In the genomic region with DNA sequence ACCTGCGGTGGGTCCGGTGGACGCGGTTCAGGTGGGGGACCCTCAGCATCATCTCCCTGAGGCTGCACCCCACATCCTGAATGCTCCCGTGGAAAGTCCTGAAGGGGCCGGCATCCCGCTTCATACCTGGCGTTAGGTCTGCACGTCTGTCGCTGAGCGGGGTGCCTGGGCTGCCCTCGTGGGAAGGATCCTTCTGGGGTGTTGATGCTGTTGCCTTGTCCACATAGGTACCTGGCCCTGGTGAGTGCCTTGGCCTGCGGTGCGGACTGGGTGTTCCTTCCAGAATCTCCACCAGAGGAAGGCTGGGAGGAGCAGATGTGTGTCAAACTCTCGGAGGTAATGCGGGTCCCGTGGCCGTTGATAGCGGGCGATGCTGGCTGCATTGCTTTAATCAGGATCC, we compare ENCODE assay signal across 1 cellular context.
TF ChIP-seq lines count a peak whose summit lies in the region.

No MANE protein-coding gene starts in this region.

TF ChIP-seq in H1, 55 proteins besides CTCF, POLR2A, EP300 and RAD21:
- no peak for TF ChIP-seq POLR2AphosphoS5 (IDR thresholded peaks at IDR 0.05; ENCODE audit: low read depth, low read length)
- TF ChIP-seq RXRA (IDR thresholded peaks at IDR 0.05; ENCODE audit: insufficient read depth, low read depth, low read length), result no peak
- TF ChIP-seq RFX5 (IDR thresholded peaks at IDR 0.05; ENCODE audit: borderline replicate concordance, low read depth, low read length), result no peak
- no peak for TF ChIP-seq HDAC2 (IDR thresholded peaks at IDR 0.05; ENCODE audit: borderline replicate concordance in 1 of 2, low read depth in 2 of 2, low read length in 2 of 2)
- TF ChIP-seq GTF2F1 (IDR thresholded peaks at IDR 0.05; ENCODE audit: borderline replicate concordance, low read depth, low read length), result no peak
- TF ChIP-seq HDAC6 (IDR thresholded peaks at IDR 0.05; ENCODE audit: low read depth, low read length), result no peak
